ENCODE assay signal across 8 cellular contexts in the genomic region with DNA sequence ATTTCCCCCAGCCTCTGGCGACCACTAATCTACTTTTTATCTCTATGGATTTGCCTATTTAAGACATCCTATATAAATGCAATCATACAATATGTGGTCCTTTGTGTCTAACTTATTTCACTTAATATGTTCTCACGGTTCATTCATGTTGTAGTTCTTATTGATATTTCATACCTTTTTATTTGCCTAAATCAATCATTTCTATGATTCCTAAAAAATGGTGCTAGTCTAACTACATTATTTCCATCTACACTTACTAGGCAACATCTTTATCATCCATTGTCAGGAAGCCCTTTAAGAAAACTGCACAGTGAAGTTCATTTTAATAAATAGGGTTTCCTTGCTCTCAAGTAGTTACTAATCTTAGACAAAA. TPM values are rescaled to one million over a fixed set of nuclear protein-coding genes. Genes with fewer than 3 reads are reported as not detected.
A peak's percentile ranks its signal among the peaks of the same experiment; 100 is the strongest.
DNase-seq lines count a peak whose midpoint lies in the region; ATAC-seq and TF ChIP-seq lines count a peak whose summit lies in the region.

No MANE protein-coding gene starts in this region.

- H3K9me3 Mint-ChIP-seq in stimulated activated naive B cell treated with anti-CD40 and anti-IgM and Interleukin-4, amounts not matched to agents 10 μg/mL and 1 μg/mL and 100 μg/mL, for 72 hours, result no peaks in the 10 kb centered on the region

- H3K9me2 ChIP-seq in SK-N-SH, result no peaks in the 10 kb centered on the region

- peak overlapping the region; percentile 92 for H3K27ac Mint-ChIP-seq in stimulated activated naive B cell treated with anti-CD40 and anti-IgM and Interleukin-4, amounts not matched to agents 10 μg/mL and 1 μg/mL and 100 μg/mL, for 72 hours

- H3K4me3 ChIP-seq in SK-N-SH (ENCODE audit: low read depth in 2 of 2, low read length in 1 of 2) (peak overlapping the region; percentile 91 to 99), Panc1 (ENCODE audit: low read depth in 2 of 2, low read length in 2 of 2) (peak overlapping the region; percentile 73 to 98), fibroblast of the aortic adventitia (ENCODE audit: low read depth, low read length) (peak overlapping the region; percentile 89)

- in situ Hi-C loops in Panc1 (cut with HindIII; ENCODE audit: low pct_unique_long_range_greater_than_20kb, low sequenced_read_pairs), result no loop called here

- TF ChIP-seq RAD21 in SK-N-SH (IDR thresholded peaks at IDR 0.05; ENCODE audit: low read length), result no peak

- ATAC-seq in SK-N-SH treated with all-trans-retinoic acid at 6 μM for 48 hours (no peak; the same call in 2 of the 3 replicates), Panc1 (no peak)
- peak; percentile 3 to 15 for ATAC-seq in stimulated activated naive B cell treated with anti-CD40 and anti-IgM and Interleukin-4, amounts not matched to agents 10 μg/mL and 1 μg/mL and 100 μg/mL, for 72 hours (replicated peaks)

- POLR2A ChIA-PET in SK-N-SH (lab: Yijun Ruan, JAX) (interaction anchor here (0.6 kb wide), 1 partner anchor 217 kb away, joined by 3 read pairs; no protein-coding TSS in a partner anchor), Panc1 (lab: Charles Lee) (no interaction called here)

- DNase-seq in SK-N-SH (no peak), Panc1 (ENCODE audit: low read depth, low spot score) (no peak), fibroblast of the aortic adventitia (ENCODE audit: low read depth) (no peak), NCI-H1092 treated with DMSO at 0.1 percent for 48 hours (lab: John Stamatoyannopoulos, UW) (no peak)
- no peak for DNase-seq in stimulated activated naive B cell treated with anti-CD40 and anti-IgM and Interleukin-4, amounts not matched to agents 10 μg/mL and 1 μg/mL and 100 μg/mL, for 72 hours
- no peak for DNase-seq in stimulated activated CD4-positive, alpha-beta T cell treated with anti-CD3 and anti-CD28 coated beads, Interleukin-12 subunit alpha, Interleukin-12 subunit beta, amount 100 ng/mL, for 4 hours
- DNase-seq in stimulated activated naive CD4-positive, alpha-beta T cell treated with Interleukin-2 at 50 U/mL for 16 hours (lab: John Stamatoyannopoulos, UW), result no peak

- CTCF ChIA-PET in SK-N-SH (lab: Yijun Ruan, JAX) (interaction anchor here (0.6 to 5.0 kb wide), 2 partner anchors 200 to 221 kb away, joined by 3 to 32 read pairs; no protein-coding TSS in a partner anchor), Panc1 (lab: Charles Lee) (no interaction called here)

- no TSS peak for BruUV-seq in Panc1 (replicated peaks; lab: Mats Ljungman, UMichigan)

- H3K27me3 ChIP-seq in SK-N-SH (ENCODE audit: insufficient read depth) (peaks cover 6% of the 10 kb centered on the region; the same call in 1 of the 2 replicates), Panc1 (ENCODE audit: control insufficient read depth, insufficient read depth, low read length) (no peaks in the 10 kb centered on the region; the same call in 1 of the 2 replicates)

- H3K9ac ChIP-seq in SK-N-SH, result peak overlapping the region; percentile 93

- no peaks in the 10 kb centered on the region for H3K36me3 Mint-ChIP-seq in stimulated activated naive B cell treated with anti-CD40 and anti-IgM and Interleukin-4, amounts not matched to agents 10 μg/mL and 1 μg/mL and 100 μg/mL, for 72 hours

- no peak for TF ChIP-seq EP300 in SK-N-SH (IDR thresholded peaks at IDR 0.05; ENCODE audit: borderline replicate concordance in 1 of 2, low read depth in 1 of 2, low read length in 1 of 2)

- H3K4me1 ChIP-seq in SK-N-SH (ENCODE audit: control insufficient read depth in 1 of 2, insufficient read depth in 2 of 2, low read depth in 1 of 2, low read length in 1 of 2) (peaks cover 0 to 20% of the 10 kb centered on the region in 2 experiments; a peak in 3 of 4 replicates), Panc1 (ENCODE audit: control insufficient read depth, insufficient read depth, low read length) (peaks cover 15% of the 10 kb centered on the region)

- 55% methylated on average over 2 of the region's 2 CpGs for WGBS in SK-N-SH (ENCODE audit: low lambda C conversion rate)

- H3K4me1 Mint-ChIP-seq in stimulated activated naive B cell treated with anti-CD40 and anti-IgM and Interleukin-4, amounts not matched to agents 10 μg/mL and 1 μg/mL and 100 μg/mL, for 72 hours, result peaks cover 9 to 22% of the 10 kb centered on the region in 2 donors

- peak overlapping the region; percentile 81 to 92 for H3K27ac ChIP-seq in SK-N-SH (ENCODE audit: low read depth in 2 of 2, low read length in 1 of 2)
- peak overlapping the region; percentile 91 for H3K27ac ChIP-seq in Panc1 (ENCODE audit: low read length)

- H3K36me3 ChIP-seq in SK-N-SH (replicated peaks in 1 of 2; ENCODE audit: control insufficient read depth in 1 of 2, insufficient read depth in 2 of 2, low read length in 1 of 2), result peaks cover 0 to 2% of the 10 kb centered on the region in 2 experiments
- H3K36me3 ChIP-seq in Panc1 (ENCODE audit: control insufficient read depth, insufficient read depth, low read length), result peaks cover 7% of the 10 kb centered on the region; the same call in 1 of the 2 replicates

- H2AFZ ChIP-seq in SK-N-SH (ENCODE audit: low read depth), result peak overlapping the region; percentile 92

- TF ChIP-seq CTCF in SK-N-SH (IDR thresholded peaks at IDR 0.05) (no peak), Panc1 (IDR thresholded peaks at IDR 0.05) (no peak), fibroblast of the aortic adventitia (IDR thresholded peaks at IDR 0.05; ENCODE audit: insufficient read depth, low read length) (no peak)

- H3K4me3 Mint-ChIP-seq in stimulated activated naive B cell treated with anti-CD40 and anti-IgM and Interleukin-4, amounts not matched to agents 10 μg/mL and 1 μg/mL and 100 μg/mL, for 72 hours, result peak overlapping the region; percentile 85 to 88

- peak overlapping the region; percentile 83 for H3K4me2 ChIP-seq in SK-N-SH

- H4K20me1 ChIP-seq in SK-N-SH (ENCODE audit: insufficient read depth), result peaks cover 11% of the 10 kb centered on the region

- H3K27me3 Mint-ChIP-seq in stimulated activated naive B cell treated with anti-CD40 and anti-IgM and Interleukin-4, amounts not matched to agents 10 μg/mL and 1 μg/mL and 100 μg/mL, for 72 hours, result no peaks in the 10 kb centered on the region

- intact Hi-C loops in Panc1 (cut with micrococcal nuclease; ENCODE audit: unreplicated experiment), result no loop called here

- H3K9me3 ChIP-seq in SK-N-SH, result no peaks in the 10 kb centered on the region
- no peaks in the 10 kb centered on the region for H3K9me3 ChIP-seq in Panc1 (ENCODE audit: control insufficient read depth, insufficient read depth, low read depth, low read length)

- no peaks in the 10 kb centered on the region for H3F3A ChIP-seq in SK-N-SH (replicated peaks; ENCODE audit: insufficient read depth)

- H3K79me2 ChIP-seq in SK-N-SH (ENCODE audit: insufficient read depth), result peaks cover 50% of the 10 kb centered on the region

TF ChIP-seq in SK-N-SH, 30 proteins besides CTCF, POLR2A, EP300 and RAD21 (continues in another document):
- TF ChIP-seq, protein P1, sequence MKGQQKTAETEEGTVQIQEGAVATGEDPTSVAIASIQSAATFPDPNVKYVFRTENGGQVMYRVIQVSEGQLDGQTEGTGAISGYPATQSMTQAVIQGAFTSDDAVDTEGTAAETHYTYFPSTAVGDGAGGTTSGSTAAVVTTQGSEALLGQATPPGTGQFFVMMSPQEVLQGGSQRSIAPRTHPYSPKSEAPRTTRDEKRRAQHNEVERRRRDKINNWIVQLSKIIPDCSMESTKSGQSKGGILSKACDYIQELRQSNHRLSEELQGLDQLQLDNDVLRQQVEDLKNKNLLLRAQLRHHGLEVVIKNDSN (IDR thresholded peaks at IDR 0.05; ENCODE audit: borderline replicate concordance, low read depth), result no peak
- TF ChIP-seq FOSL2 (IDR thresholded peaks at IDR 0.05; ENCODE audit: borderline replicate concordance, low read depth) (no peak), YY1 (IDR thresholded peaks at IDR 0.05; ENCODE audit: low read depth) (no peak), RFX5 (IDR thresholded peaks at IDR 0.05; ENCODE audit: low read length) (no peak), NFIC (IDR thresholded peaks at IDR 0.05; ENCODE audit: borderline replicate concordance) (no peak), RXRA (IDR thresholded peaks at IDR 0.05; ENCODE audit: borderline replicate concordance, low read depth) (no peak)
- TF ChIP-seq, protein P2, sequence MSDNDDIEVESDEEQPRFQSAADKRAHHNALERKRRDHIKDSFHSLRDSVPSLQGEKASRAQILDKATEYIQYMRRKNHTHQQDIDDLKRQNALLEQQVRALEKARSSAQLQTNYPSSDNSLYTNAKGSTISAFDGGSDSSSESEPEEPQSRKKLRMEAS (IDR thresholded peaks at IDR 0.05; ENCODE audit: low read depth), result no peak

TF ChIP-seq in SK-N-SH treated with all-trans-retinoic acid at 6 μM for 48 hours, 23 proteins besides CTCF, POLR2A, EP300 and RAD21 (continues in another document):
- TF ChIP-seq ZNF8 (CRISPR knock-in tag; IDR thresholded peaks at IDR 0.05) (no peak), ZC3H10 (CRISPR knock-in tag; IDR thresholded peaks at IDR 0.05) (no peak)
- TF ChIP-seq, protein P3, sequence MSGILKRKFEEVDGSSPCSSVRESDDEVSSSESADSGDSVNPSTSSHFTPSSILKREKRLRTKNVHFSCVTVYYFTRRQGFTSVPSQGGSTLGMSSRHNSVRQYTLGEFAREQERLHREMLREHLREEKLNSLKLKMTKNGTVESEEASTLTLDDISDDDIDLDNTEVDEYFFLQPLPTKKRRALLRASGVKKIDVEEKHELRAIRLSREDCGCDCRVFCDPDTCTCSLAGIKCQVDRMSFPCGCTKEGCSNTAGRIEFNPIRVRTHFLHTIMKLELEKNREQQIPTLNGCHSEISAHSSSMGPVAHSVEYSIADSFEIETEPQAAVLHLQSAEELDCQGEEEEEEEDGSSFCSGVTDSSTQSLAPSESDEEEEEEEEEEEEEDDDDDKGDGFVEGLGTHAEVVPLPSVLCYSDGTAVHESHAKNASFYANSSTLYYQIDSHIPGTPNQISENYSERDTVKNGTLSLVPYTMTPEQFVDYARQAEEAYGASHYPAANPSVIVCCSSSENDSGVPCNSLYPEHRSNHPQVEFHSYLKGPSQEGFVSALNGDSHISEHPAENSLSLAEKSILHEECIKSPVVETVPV (CRISPR knock-in tag; IDR thresholded peaks at IDR 0.05), result no peak
- TF ChIP-seq, protein P4, sequence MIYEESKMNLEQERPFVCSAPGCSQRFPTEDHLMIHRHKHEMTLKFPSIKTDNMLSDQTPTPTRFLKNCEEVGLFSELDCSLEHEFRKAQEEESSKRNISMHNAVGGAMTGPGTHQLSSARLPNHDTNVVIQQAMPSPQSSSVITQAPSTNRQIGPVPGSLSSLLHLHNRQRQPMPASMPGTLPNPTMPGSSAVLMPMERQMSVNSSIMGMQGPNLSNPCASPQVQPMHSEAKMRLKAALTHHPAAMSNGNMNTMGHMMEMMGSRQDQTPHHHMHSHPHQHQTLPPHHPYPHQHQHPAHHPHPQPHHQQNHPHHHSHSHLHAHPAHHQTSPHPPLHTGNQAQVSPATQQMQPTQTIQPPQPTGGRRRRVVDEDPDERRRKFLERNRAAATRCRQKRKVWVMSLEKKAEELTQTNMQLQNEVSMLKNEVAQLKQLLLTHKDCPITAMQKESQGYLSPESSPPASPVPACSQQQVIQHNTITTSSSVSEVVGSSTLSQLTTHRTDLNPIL (CRISPR knock-in tag; IDR thresholded peaks at IDR 0.05; ENCODE audit: low read depth), result no peak

RNA-seq across cellular contexts. Expression of a gene that starts 0.4 kb away (rescaled TPM):
- 8.1 and 12.1 TPM in 2 replicates for polyA plus RNA-seq in SK-N-SH (2012; rRNA removed)
- polyA plus RNA-seq in SK-N-SH (2012; cell fraction: cytosol; rRNA removed), result 12.2 and 13.5 TPM in 2 replicates
- polyA plus RNA-seq in SK-N-SH (2012; cell fraction: nucleus; rRNA removed), result 6.4 and 11.4 TPM in 2 replicates
- total RNA-seq in Panc1 (2021; ENCODE audit: unreplicated experiment) (36.6 TPM), fibroblast of the aortic adventitia (ENCODE audit: low replicate concordance) (14.7 and 37.1 TPM in 2 replicates)
- 19.0 TPM for polyA plus RNA-seq in Panc1 (2012; ENCODE audit: insufficient read length)

Comparison
In these comparisons a context has a peak if more than half of its experiments do, and no peak if none do; other contexts are left out.
1. ATAC-seq: peak in stimulated activated naive B cell treated with anti-CD40 and anti-IgM and Interleukin-4, amounts not matched to agents 10 μg/mL and 1 μg/mL and 100 μg/mL, for 72 hours (2 of 2); none in SK-N-SH treated with all-trans-retinoic acid at 6 μM for 48 hours (single experiment) and Panc1 (single experiment).
2. Peak in every context shown above with its lines, with median percentiles within 50 percentile points of each other: H3K4me3 ChIP-seq.